14 cellular contexts compared by ENCODE assay signal in genomic region chr16:51880776-51881175, GRCh38.
DNase-seq lines count a peak whose midpoint lies in the region; ATAC-seq and TF ChIP-seq lines count a peak whose summit lies in the region.
"Had no signal": no experiment of that assay in that cellular context is flagged by ENCODE, and none has a peak within 500 bp of the region (broad histone marks: within the 10 kb centered on the region; RNA-seq: fewer than 3 reads in every experiment).

No MANE protein-coding gene starts in this region.

- H3K4me1 ChIP-seq in mucosa of descending colon (ENCODE audit: low read depth) = no peaks in the 10 kb centered on the region
- H3K4me1 ChIP-seq: prostate gland had no signal

- no peaks in the 10 kb centered on the region for H3K36me3 Mint-ChIP-seq in chondrocyte (ENCODE audit: low read depth)
- H3K36me3 Mint-ChIP-seq: mesothelial cell of epicardium had no signal

- H3K27ac Mint-ChIP-seq in chondrocyte (ENCODE audit: unreplicated experiment) = peak overlapping the region; percentile 80
- H3K27ac Mint-ChIP-seq: activated CD8-positive, alpha-beta T cell treated with anti-CD3 and anti-CD28 coated beads, Interleukin-2, amount 10 ng/mL, durations not matched to agents 7 days and 5 days; activated naive CD4-positive, alpha-beta T cell treated with anti-CD3 and anti-CD28 coated beads for 36 hours; mesothelial cell of epicardium had no signal

- no peaks in the 10 kb centered on the region for H3K27me3 Mint-ChIP-seq in chondrocyte (ENCODE audit: low read depth)

- H3K36me3 ChIP-seq in mucosa of descending colon (ENCODE audit: low read depth) = no peaks in the 10 kb centered on the region
- H3K36me3 ChIP-seq: prostate gland had no signal

- TF ChIP-seq CTCF in chondrocyte (IDR thresholded peaks at IDR 0.05) (no peak), mucosa of descending colon (IDR thresholded peaks at IDR 0.05) (no peak)

- H3K9me3 ChIP-seq in mucosa of descending colon = no peaks in the 10 kb centered on the region
- H3K9me3 ChIP-seq: prostate gland had no signal

- H3K9me3 Mint-ChIP-seq in chondrocyte (ENCODE audit: low read depth) = no peaks in the 10 kb centered on the region
- H3K9me3 Mint-ChIP-seq: activated naive CD4-positive, alpha-beta T cell treated with anti-CD3 and anti-CD28 coated beads for 36 hours; mesothelial cell of epicardium had no signal

- ATAC-seq in mucosa of descending colon = peak; percentile 45
- ATAC-seq in GM19397 (IDR thresholded peaks at IDR 0.05; ENCODE audit: unreplicated experiment) = no peak
- no peak for ATAC-seq in HG03139 (IDR thresholded peaks at IDR 0.05; ENCODE audit: unreplicated experiment)
- ATAC-seq in GM18907 (IDR thresholded peaks at IDR 0.05; ENCODE audit: unreplicated experiment) = no peak
- ATAC-seq: activated CD8-positive, alpha-beta T cell treated with anti-CD3 and anti-CD28 coated beads, Interleukin-2, amount 10 ng/mL, durations not matched to agents 7 days and 5 days had no signal

- H3K4me3 ChIP-seq in mucosa of descending colon = no peak overlapping the region
- H3K4me3 ChIP-seq: dorsolateral prefrontal cortex, prostate gland had no signal

- DNase-seq in AG08395 (ENCODE audit: low spot score) = peak; percentile 64
- DNase-seq in HT-29 (ENCODE audit: low spot score) = peak; percentile 16
- no peak for DNase-seq in chondrocyte (ENCODE audit: low spot score)
- no peak for DNase-seq in mucosa of descending colon
- DNase-seq in AML-193 (lab: John Stamatoyannopoulos, UW) = no peak
- DNase-seq: activated CD8-positive, alpha-beta T cell treated with anti-CD3 and anti-CD28 coated beads, Interleukin-2, amount 10 ng/mL, durations not matched to agents 7 days and 5 days; activated naive CD4-positive, alpha-beta T cell treated with anti-CD3 and anti-CD28 coated beads for 36 hours; dorsolateral prefrontal cortex; T-helper 2 cell had no signal

- H3K4me3 Mint-ChIP-seq in chondrocyte (ENCODE audit: unreplicated experiment) = no peak overlapping the region
- H3K4me3 Mint-ChIP-seq: activated CD8-positive, alpha-beta T cell treated with anti-CD3 and anti-CD28 coated beads, Interleukin-2, amount 10 ng/mL, durations not matched to agents 7 days and 5 days; activated naive CD4-positive, alpha-beta T cell treated with anti-CD3 and anti-CD28 coated beads for 36 hours; mesothelial cell of epicardium had no signal

- H3K4me1 Mint-ChIP-seq in chondrocyte (ENCODE audit: low read depth) = peaks cover 20% of the 10 kb centered on the region
- H3K4me1 Mint-ChIP-seq: mesothelial cell of epicardium had no signal

- intact Hi-C loops in mucosa of descending colon (cut with DNase I, micrococcal nuclease) = no loop called here

Comparison
In these comparisons a context has a peak if more than half of its experiments do, and no peak if none do; other contexts are left out.
1. DNase-seq: peak in AG08395 (single experiment) and HT-29 (single experiment); none in chondrocyte (single experiment), mucosa of descending colon (0 of 3) and AML-193 (0 of 2).